In genomic region chr10:15315286-15315685, GRCh38 we compare ENCODE assay signal across 21 cellular contexts. TPM values are rescaled to one million over a fixed set of nuclear protein-coding genes. Genes with fewer than 3 reads are reported as not detected.
DNase-seq lines count a peak whose midpoint lies in the region; ATAC-seq, FAIRE-seq and TF ChIP-seq lines count a peak whose summit lies in the region.
"Had no signal": no experiment of that assay in that cellular context is flagged by ENCODE, and none has a peak within 500 bp of the region (broad histone marks: within the 10 kb centered on the region; RNA-seq: fewer than 3 reads in every experiment).

No MANE protein-coding gene starts in this region.

- H3K36me3 ChIP-seq in GM23338 (ENCODE audit: insufficient read depth): no peaks in the 10 kb centered on the region
- H3K36me3 ChIP-seq in K562 (ENCODE audit: control insufficient read depth, insufficient read depth, low read length): no peaks in the 10 kb centered on the region

- POLR2A ChIA-PET in K562 (lab: Yijun Ruan, JAX): no interaction called here

- no peak overlapping the region for H3K9ac ChIP-seq in K562 (ENCODE audit: insufficient read depth in 1 of 2, low read depth in 2 of 2, low read length in 2 of 2)
- H3K9ac ChIP-seq: BLaER1, GM23248 had no signal

- no peak for TF ChIP-seq CTCF in GM23338 (conservative IDR thresholded peaks at IDR 0.05; ENCODE audit: low read depth in 2 of 2)
- TF ChIP-seq CTCF in K562 (IDR thresholded peaks at IDR 0.05 in 2 of 3, conservative IDR thresholded peaks at IDR 0.05 in 1 of 3; ENCODE audit: insufficient read depth in 2 of 3, low read depth in 1 of 3, low read length in 3 of 3): no peak
- no peak for TF ChIP-seq CTCF in endothelial cell (IDR thresholded peaks at IDR 0.05; ENCODE audit: unreplicated experiment)
- no peak for TF ChIP-seq CTCF in nephron progenitor cell (IDR thresholded peaks at IDR 0.05)

- H3K9me3 Mint-ChIP-seq in GM23338 (no peaks in the 10 kb centered on the region), endothelial cell (ENCODE audit: unreplicated experiment) (no peaks in the 10 kb centered on the region), nephron progenitor cell (peaks cover 4% of the 10 kb centered on the region)
- H3K9me3 Mint-ChIP-seq in activated T-helper 2 cell treated with anti-CD3 and anti-CD28 coated beads, Interferon-gamma antibody, Interleukin-2, Interleukin-4, amounts not matched to agents 10 μg/mL and 5 μg/mL and 100 μg/mL, durations not matched to agents 14 hours and 24 hours and 36 hours: no peaks in the 10 kb centered on the region
- H3K9me3 Mint-ChIP-seq: CD4-positive, alpha-beta T cell had no signal

- H3K4me1 ChIP-seq in GM23338 (ENCODE audit: insufficient read depth) (peaks cover 15% of the 10 kb centered on the region; the same call in 1 of the 2 replicates), K562 (replicated peaks in 1 of 2; ENCODE audit: control insufficient read depth in 2 of 2, insufficient read depth in 2 of 2, low read length in 2 of 2) (peaks cover 6 to 23% of the 10 kb centered on the region in 2 experiments)

- in situ Hi-C loops in K562 (cut with MboI): no loop called here

- TF ChIP-seq EP300 in K562 (IDR thresholded peaks at IDR 0.05; ENCODE audit: low read length): no peak

- H3K79me2 ChIP-seq in GM23338 (replicated peaks; ENCODE audit: insufficient read depth): no peaks in the 10 kb centered on the region; the same call in 1 of the 2 replicates
- no peaks in the 10 kb centered on the region for H3K79me2 ChIP-seq in K562 (ENCODE audit: control insufficient read depth, insufficient read depth, low read length)

- no peak overlapping the region for H3K4me3 ChIP-seq in GM23338
- H3K4me3 ChIP-seq in K562: no peak overlapping the region
- H3K4me3 ChIP-seq: BLaER1, GM23248 had no signal

- no peak for DNase-seq in GM23338 (ENCODE audit: low spot score)
- no peak for DNase-seq in K562 (ENCODE audit: extremely low read depth in 1 of 4, low spot score in 3 of 4)
- no peak for DNase-seq in endothelial cell (ENCODE audit: low spot score)
- DNase-seq in nephron progenitor cell: no peak
- no peak for DNase-seq in activated T-helper 2 cell treated with anti-CD3 and anti-CD28 coated beads, Interferon-gamma antibody, Interleukin-2, Interleukin-4, amounts not matched to agents 10 μg/mL and 5 μg/mL and 100 μg/mL, durations not matched to agents 14 hours and 24 hours and 36 hours (ENCODE audit: low spot score)
- DNase-seq in NCI-H774 (lab: John Stamatoyannopoulos, UW): no peak
- no peak for DNase-seq in NOMO-1 treated with dmso at 0.1 percent for 144 hours (lab: John Stamatoyannopoulos, UW; ENCODE audit: unreplicated experiment)
- DNase-seq: CD4-positive, alpha-beta T cell; GM23248; HCEC 1CT; KBM-7; MM.1S; NCI-H2029; NCI-H2227 treated with DMSO at 0.1 percent for 48 hours; NCI-H510A; NCI-H69; PC-3 had no signal

- CTCF ChIA-PET in K562 (lab: Yijun Ruan, JAX; ENCODE audit: low intra/inter-chr PET ratio): no interaction called here

- peaks cover 3% of the 10 kb centered on the region; the same call in 1 of the 2 replicates for H4K20me1 ChIP-seq in GM23338 (replicated peaks; ENCODE audit: insufficient read depth)
- no peaks in the 10 kb centered on the region for H4K20me1 ChIP-seq in K562 (replicated peaks; ENCODE audit: control insufficient read depth, insufficient read depth, low read length)

- no peak for TF ChIP-seq POLR2A in K562 (conservative IDR thresholded peaks at IDR 0.05)

- 77% methylated on average over 8 of the region's 8 CpGs for WGBS in K562 (ENCODE audit: insufficient coverage, low coverage, missing lambda C conversion rate)

- H3K27me3 Mint-ChIP-seq in GM23338 (ENCODE audit: insufficient read depth, low read depth, poor library complexity) (peaks cover 6% of the 10 kb centered on the region), endothelial cell (ENCODE audit: unreplicated experiment) (peaks cover 11% of the 10 kb centered on the region), nephron progenitor cell (ENCODE audit: low read depth, poor library complexity) (no peaks in the 10 kb centered on the region)
- H3K27me3 Mint-ChIP-seq in activated T-helper 2 cell treated with anti-CD3 and anti-CD28 coated beads, Interferon-gamma antibody, Interleukin-2, Interleukin-4, amounts not matched to agents 10 μg/mL and 5 μg/mL and 100 μg/mL, durations not matched to agents 14 hours and 24 hours and 36 hours (ENCODE audit: low read depth): peaks cover 5% of the 10 kb centered on the region
- H3K27me3 Mint-ChIP-seq: CD4-positive, alpha-beta T cell had no signal

- H3K4me1 Mint-ChIP-seq in GM23338 (peaks cover 40% of the 10 kb centered on the region), endothelial cell (ENCODE audit: unreplicated experiment) (peaks cover 76% of the 10 kb centered on the region), nephron progenitor cell (peaks cover 40% of the 10 kb centered on the region)
- peaks cover 2% of the 10 kb centered on the region for H3K4me1 Mint-ChIP-seq in activated T-helper 2 cell treated with anti-CD3 and anti-CD28 coated beads, Interferon-gamma antibody, Interleukin-2, Interleukin-4, amounts not matched to agents 10 μg/mL and 5 μg/mL and 100 μg/mL, durations not matched to agents 14 hours and 24 hours and 36 hours (ENCODE audit: low read depth)

- no peaks in the 10 kb centered on the region; the same call in 1 of the 2 replicates for H3K9me3 ChIP-seq in K562 (replicated peaks; ENCODE audit: control insufficient read depth, insufficient read depth, low read depth, low read length)

- H3K27me3 ChIP-seq in GM23338 (ENCODE audit: insufficient read depth) (no peaks in the 10 kb centered on the region), K562 (ENCODE audit: control insufficient read depth in 2 of 2, insufficient read depth in 2 of 2, low read length in 2 of 2) (no peaks in the 10 kb centered on the region)
- H3K27me3 ChIP-seq: BLaER1 had no signal

- H3K27ac ChIP-seq in GM23338 (ENCODE audit: low read depth) (no peak overlapping the region), K562 (ENCODE audit: extremely low read depth, low read depth, low read length) (no peak overlapping the region)
- H3K27ac ChIP-seq: BLaER1, GM23248 had no signal

- H2AFZ ChIP-seq in GM23338: no peak overlapping the region
- 0 out of 2 replicates have a peak overlapping the region, but pooled peaks have one; percentile 7 for H2AFZ ChIP-seq in K562 (ENCODE audit: low read depth, low read length)
- H2AFZ ChIP-seq: GM23248 had no signal

- H3K4me3 Mint-ChIP-seq in GM23338: no peak overlapping the region
- peak overlapping the region; percentile 71 for H3K4me3 Mint-ChIP-seq in endothelial cell (ENCODE audit: unreplicated experiment)
- no peak overlapping the region for H3K4me3 Mint-ChIP-seq in nephron progenitor cell
- no peak overlapping the region for H3K4me3 Mint-ChIP-seq in activated T-helper 2 cell treated with anti-CD3 and anti-CD28 coated beads, Interferon-gamma antibody, Interleukin-2, Interleukin-4, amounts not matched to agents 10 μg/mL and 5 μg/mL and 100 μg/mL, durations not matched to agents 14 hours and 24 hours and 36 hours (ENCODE audit: low read depth)
- H3K4me3 Mint-ChIP-seq: CD4-positive, alpha-beta T cell had no signal

- intact Hi-C loops in K562 (cut with micrococcal nuclease): no loop called here
- intact Hi-C loops in activated T-helper 2 cell treated with anti-CD3 and anti-CD28 coated beads, Interferon-gamma antibody, Interleukin-2, Interleukin-4, amounts not matched to agents 10 μg/mL and 5 μg/mL and 100 μg/mL, durations not matched to agents 14 hours and 24 hours and 36 hours (cut with micrococcal nuclease): no loop called here

- ATAC-seq in GM23338 (no peak), K562 (no peak)
- ATAC-seq: PC-3, SK-N-SH treated with all-trans-retinoic acid at 6 μM for 48 hours had no signal

- H3F3A ChIP-seq in GM23338 (replicated peaks; ENCODE audit: low read depth): no peaks in the 10 kb centered on the region

- H3K36me3 Mint-ChIP-seq in GM23338 (ENCODE audit: low read depth) (peaks cover 3% of the 10 kb centered on the region; the same call in 1 of the 3 replicates), endothelial cell (ENCODE audit: low read depth, unreplicated experiment) (peaks cover 9% of the 10 kb centered on the region), nephron progenitor cell (ENCODE audit: low read depth) (peaks cover 48% of the 10 kb centered on the region)
- H3K36me3 Mint-ChIP-seq in activated T-helper 2 cell treated with anti-CD3 and anti-CD28 coated beads, Interferon-gamma antibody, Interleukin-2, Interleukin-4, amounts not matched to agents 10 μg/mL and 5 μg/mL and 100 μg/mL, durations not matched to agents 14 hours and 24 hours and 36 hours (ENCODE audit: low read depth): no peaks in the 10 kb centered on the region

- no peaks in the 10 kb centered on the region for H3K9me2 ChIP-seq in GM23338 (ENCODE audit: insufficient read depth)

- H3K4me2 ChIP-seq in GM23338 (no peak overlapping the region), K562 (ENCODE audit: insufficient read depth, low read length) (no peak overlapping the region)
- H3K4me2 ChIP-seq: BLaER1 had no signal

- 0 out of 2 replicates have a peak overlapping the region, but pooled peaks have one; percentile 74 for H3K27ac Mint-ChIP-seq in GM23338
- peak overlapping the region; percentile 98 for H3K27ac Mint-ChIP-seq in endothelial cell (ENCODE audit: unreplicated experiment)
- H3K27ac Mint-ChIP-seq in nephron progenitor cell: peak overlapping the region; percentile 93
- H3K27ac Mint-ChIP-seq in activated T-helper 2 cell treated with anti-CD3 and anti-CD28 coated beads, Interferon-gamma antibody, Interleukin-2, Interleukin-4, amounts not matched to agents 10 μg/mL and 5 μg/mL and 100 μg/mL, durations not matched to agents 14 hours and 24 hours and 36 hours: no peak overlapping the region
- H3K27ac Mint-ChIP-seq: CD4-positive, alpha-beta T cell had no signal

- H3K9me1 ChIP-seq in K562 (ENCODE audit: control insufficient read depth, insufficient read depth, low read length): no peaks in the 10 kb centered on the region

- BruUV-seq in K562 (replicated peaks; lab: Mats Ljungman, UMichigan): no TSS peak

- TF ChIP-seq RAD21 in K562 (CRISPR knock-in tag; conservative IDR thresholded peaks at IDR 0.05 in 1 of 2, IDR thresholded peaks at IDR 0.05 in 1 of 2): no peak

- peak; percentile 37 for FAIRE-seq in K562 (lab: Jason Lieb, UNC)
- FAIRE-seq: G401.6, HTR-8/SVneo had no signal

RNA-seq across cellular contexts. Expression of gene FAM171A1, which starts 55.8 kb away (rescaled TPM):
- total RNA-seq in GM23338 (2014; rRNA removed; shearing (Covaris generic)): 26.1 and 32.2 TPM in 2 replicates
- polyA plus RNA-seq in GM23338 (2016; fragmentation: Nextera tagmentation; extraction: Ambion mirVana) (11.3 and 11.8 TPM in 2 replicates), K562 (2011; rRNA removed) (7.8 and 14.2 TPM in 2 replicates), K562 (2014; fragmentation: Illumina TruSeq; extraction: Trizol) (6.9 and 7.3 TPM in 2 replicates), K562 (2014; fragmentation: Nextera tagmentation; extraction: Ambion mirVana) (under 1 TPM; 0.51 to 0.94 TPM), K562 (2014; rRNA removed) (5.3 and 5.7 TPM in 2 replicates)
- 1.8 and 5.6 TPM in 2 replicates for total RNA-seq in K562 (2011; cell fraction: chromatin; rRNA removed; ENCODE audit: low replicate concordance)
- total RNA-seq in K562 (2011; cell fraction: nucleolus; rRNA removed): 2.9 and 5.2 TPM in 2 replicates
- 3.8 and 6.3 TPM in 2 replicates for total RNA-seq in K562 (2011; cell fraction: nucleoplasm; rRNA removed)
- total RNA-seq in K562 (2014; rRNA removed) (4.5 and 5.2 TPM in 2 replicates), K562 (2014; rRNA removed; fragmentation: Illumina TruSeq; extraction: Trizol) (2.8 and 3.3 TPM in 2 replicates), K562 (2015; rRNA removed; fragmentation: Illumina TruSeq; extraction: Trizol) (4.5 and 4.8 TPM in 2 replicates), K562 (2021) (7.7 and 8.2 TPM in 2 replicates), endothelial cell (ENCODE audit: unreplicated experiment) (113 TPM)
- 10.2 and 16.3 TPM in 2 replicates for polyA plus RNA-seq in K562 (2011; cell fraction: cytosol; rRNA removed)
- 6.8 and 8.9 TPM in 2 replicates for polyA plus RNA-seq in K562 (2011; cell fraction: nucleus; rRNA removed)
- 9.1 and 10.0 TPM in 2 replicates for polyA plus RNA-seq in K562 (2012)
- polyA minus RNA-seq in K562 (2011; rRNA and poly(A)+ RNA removed): 7.6 and 11.3 TPM in 2 replicates
- 7.3 and 11.0 TPM in 2 replicates for polyA minus RNA-seq in K562 (2011; cell fraction: cytosol; rRNA and poly(A)+ RNA removed)
- polyA minus RNA-seq in K562 (2011; cell fraction: nucleus; rRNA and poly(A)+ RNA removed): 2.8 and 3.8 TPM in 2 replicates
- total RNA-seq in activated T-helper 2 cell treated with anti-CD3 and anti-CD28 coated beads, Interferon-gamma antibody, Interleukin-2, Interleukin-4, amounts not matched to agents 10 μg/mL and 5 μg/mL and 100 μg/mL, durations not matched to agents 14 hours and 24 hours and 36 hours: 2.9 and 3.6 TPM in 2 replicates
